7 cellular contexts compared by ENCODE assay signal in the genomic region with DNA sequence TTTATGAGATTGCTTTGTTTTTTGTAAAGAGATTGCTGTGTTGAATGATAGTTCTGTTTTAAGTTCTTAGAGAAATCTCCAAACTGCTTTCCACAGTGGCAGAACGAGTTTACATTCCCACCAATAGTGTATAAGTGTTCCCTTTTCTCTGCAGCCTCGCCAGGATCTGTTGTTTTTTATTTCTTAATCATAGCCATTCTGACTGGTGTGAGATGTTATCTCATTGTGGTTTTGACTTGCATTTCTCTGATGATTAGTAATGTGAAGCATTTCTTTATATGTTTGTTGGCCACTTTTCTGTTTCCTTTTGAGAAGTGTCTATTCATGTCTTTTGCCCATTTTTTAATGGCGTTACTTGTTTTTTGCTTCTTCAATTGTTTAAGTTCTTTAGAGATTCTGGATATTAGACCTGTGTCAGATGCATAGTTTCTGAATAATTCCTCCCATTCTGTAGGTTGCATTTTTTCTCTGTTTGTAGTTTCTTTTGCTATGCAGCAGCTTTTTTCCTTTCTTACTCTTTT.
DNase-seq lines count a peak whose midpoint lies in the region; FAIRE-seq lines count a peak whose summit lies in the region.
"Not testable (repeated sequence)": the region's sequence is repeated elsewhere in the genome, so short reads cannot be mapped to it uniquely, and the experiment has no call there.

No MANE protein-coding gene starts in this region.

- not testable (repeated sequence) for H3K27ac ChIP-seq in epithelial cell of prostate

- FAIRE-seq in RCC 7860 (lab: Jason Lieb, UNC) = not testable (repeated sequence)

- peak; percentile 12 for DNase-seq in EL
- DNase-seq in H4 (ENCODE audit: low spot score) = peak; percentile 13
- DNase-seq in M059J (ENCODE audit: low read depth) = peak; percentile 26
- DNase-seq in RCC 7860 (ENCODE audit: low spot score) = peak; percentile 4
- peak; percentile 0 for DNase-seq in astrocyte of the hippocampus (ENCODE audit: low read depth, low spot score)
- DNase-seq in epithelial cell of prostate (ENCODE audit: low read depth, low spot score) = peak; percentile 1
- DNase-seq in iris pigment epithelial cell (ENCODE audit: low read depth) = peak; percentile 0
